ENCODE assay signal across 8 cellular contexts in genomic region chrX:38800981-38801845, GRCh38. TPM values are rescaled to one million over a fixed set of nuclear protein-coding genes. Genes with fewer than 3 reads are reported as not detected.
DNase-seq lines count a peak whose midpoint lies in the region; ATAC-seq and TF ChIP-seq lines count a peak whose summit lies in the region.

Gene MID1IP1 (plus strand): TSS chrX:38801459. CDS start chrX:38804947, 3,488 bp downstream.

- H3K4me3 ChIP-seq in SJSA1: peak within 1 kb of the TSS; percentile 38

- peak within 1 kb of the TSS; percentile 93 to 98 (median 93) for H3K4me3 Mint-ChIP-seq in nephron

- DNase-seq in AG20443 (ENCODE audit: low spot score) (peak; percentile 90), KG1 (lab: John Stamatoyannopoulos, UW) (peak; percentile 19), SJSA1 (ENCODE audit: low read depth in 1 of 2, low spot score in 2 of 2) (peak; percentile 79 to 86), foreskin keratinocyte (peak; percentile 78 to 87), substantia nigra (lab: John Stamatoyannopoulos, UW) (peak; percentile 39 to 91 (median 82))
- peak; percentile 78 for DNase-seq in activated naive CD4-positive, alpha-beta T cell treated with anti-CD3 and anti-CD28 coated beads, Interleukin-2, amount 50 U/mL, for 16 hours

- H3K36me3 Mint-ChIP-seq in nephron (ENCODE audit: low read depth): peaks cover 5% of the 10 kb centered on the region

- H3K9me3 ChIP-seq in SJSA1 (replicated peaks): no peaks in the 10 kb centered on the region

- peak; percentile 48 for ATAC-seq in GM19467 (IDR thresholded peaks at IDR 0.05; ENCODE audit: unreplicated experiment)
- ATAC-seq in foreskin keratinocyte: peak; percentile 85

- H3K4me1 ChIP-seq in SJSA1 (replicated peaks) (peaks cover 17% of the 10 kb centered on the region), foreskin keratinocyte (peaks cover 6% of the 10 kb centered on the region)

- H3K36me3 ChIP-seq in SJSA1: peaks cover 17% of the 10 kb centered on the region

- H3K27me3 ChIP-seq in SJSA1 (replicated peaks) (no peaks in the 10 kb centered on the region), foreskin keratinocyte (no peaks in the 10 kb centered on the region)

- TF ChIP-seq CTCF in foreskin keratinocyte (conservative IDR thresholded peaks at IDR 0.05): no peak
- TF ChIP-seq CTCF in nephron (IDR thresholded peaks at IDR 0.05; ENCODE audit: unreplicated experiment in 3 of 3): no peak

- H3K4me1 Mint-ChIP-seq in nephron: peaks cover 22% of the 10 kb centered on the region

- H3K27ac ChIP-seq in SJSA1 (peak within 1 kb of the TSS; percentile 15; the same call in 1 of the 2 replicates), foreskin keratinocyte (peak within 1 kb of the TSS; percentile 81), substantia nigra (ENCODE audit: low read depth, low read length, poor library complexity, severe bottlenecking) (peak within 1 kb of the TSS; percentile 94)

- H3K27ac Mint-ChIP-seq in nephron: peak within 1 kb of the TSS; percentile 91 to 99 (median 98)

- H3K9me3 Mint-ChIP-seq in nephron: peaks cover 4% of the 10 kb centered on the region

- no peaks in the 10 kb centered on the region for H3K27me3 Mint-ChIP-seq in nephron (ENCODE audit: low read depth)

RNA-seq across cellular contexts. Expression of gene MID1IP1, which starts in this region (rescaled TPM):
- 39.5 and 40.8 TPM in 2 replicates for total RNA-seq in SJSA1 (2014; rRNA removed; shearing (Covaris generic))
- total RNA-seq in foreskin keratinocyte: 52.4 and 54.7 TPM in 2 replicates
- 40.0 and 40.7 TPM in 2 replicates for polyA plus RNA-seq in foreskin keratinocyte

Comparison
In these comparisons a context has a peak if more than half of its experiments do, and no peak if none do; other contexts are left out.
1. Peak in every context shown above with its lines: DNase-seq, ATAC-seq, H3K4me3 ChIP-seq and H3K27ac ChIP-seq.
2. DNase-seq: peak in every context shown above with its lines; median percentile 90 in AG20443; 82 in SJSA1; 82 in foreskin keratinocyte; 82 in substantia nigra; 78 in activated naive CD4-positive, alpha-beta T cell treated with anti-CD3 and anti-CD28 coated beads, Interleukin-2, amount 50 U/mL, for 16 hours; 19 in KG1.
3. H3K27ac ChIP-seq: peak in every context shown above with its lines; median percentile 94 in substantia nigra; 81 in foreskin keratinocyte; 15 in SJSA1.